17 cellular contexts compared by ENCODE assay signal in the genomic region with DNA sequence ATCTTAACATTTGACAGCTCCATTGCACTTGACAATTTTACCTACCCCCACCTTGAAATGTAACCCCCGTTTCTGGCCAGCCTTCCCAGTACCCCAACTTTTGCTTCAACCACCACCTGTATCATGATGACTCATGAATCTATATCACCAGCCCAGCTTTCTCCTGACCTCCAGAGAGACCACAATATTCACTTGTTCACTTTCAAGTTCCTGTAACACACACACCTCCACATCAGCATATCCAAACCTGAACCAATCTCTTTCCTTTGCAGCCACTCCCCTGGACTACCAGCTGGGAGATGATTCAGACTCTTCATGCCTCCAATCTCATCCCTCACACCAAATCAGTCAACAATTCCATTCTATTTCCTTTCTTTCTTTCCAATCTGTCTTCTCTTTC. TPM values are rescaled to one million over a fixed set of nuclear protein-coding genes. Genes with fewer than 3 reads are reported as not detected.
DNase-seq lines count a peak whose midpoint lies in the region; ATAC-seq and TF ChIP-seq lines count a peak whose summit lies in the region.
"Had no signal": no experiment of that assay in that cellular context is flagged by ENCODE, and none has a peak within 500 bp of the region (broad histone marks: within the 10 kb centered on the region; RNA-seq: fewer than 3 reads in every experiment).

No MANE protein-coding gene starts in this region.

- H3K27ac Mint-ChIP-seq in MCF 10A (ENCODE audit: low read depth, unreplicated experiment) (no peak overlapping the region), endodermal cell (peak overlapping the region; percentile 57), type B pancreatic cell (peak overlapping the region; percentile 35)
- H3K27ac Mint-ChIP-seq: dendritic cell treated with granulocyte-macrophage colony-stimulating factor and Interleukin-4, amounts not matched to agents 40 ng/mL and 50 ng/mL, for 4 days had no signal

- H3K4me1 Mint-ChIP-seq in MCF 10A (ENCODE audit: insufficient read depth, unreplicated experiment) (peaks cover 28% of the 10 kb centered on the region), endodermal cell (peaks cover 42% of the 10 kb centered on the region), type B pancreatic cell (ENCODE audit: unreplicated experiment) (peaks cover 11% of the 10 kb centered on the region)

- H3K27ac ChIP-seq in mammary epithelial cell (ENCODE audit: insufficient read depth, low read depth, low read length) = no peak overlapping the region
- no peak overlapping the region for H3K27ac ChIP-seq in endodermal cell (ENCODE audit: low read depth, low read length)
- H3K27ac ChIP-seq: ascending aorta had no signal

- H3K4me3 ChIP-seq in mammary epithelial cell (replicated peaks in 1 of 3; ENCODE audit: insufficient read depth in 1 of 3, low read depth in 2 of 3, low read length in 3 of 3) = no peak overlapping the region
- H3K4me3 ChIP-seq in endodermal cell (ENCODE audit: low read length) = no peak overlapping the region
- H3K4me3 ChIP-seq: ascending aorta, mucosa of descending colon had no signal

- H3K27me3 ChIP-seq in mammary epithelial cell (ENCODE audit: insufficient read depth, low read length) = no peaks in the 10 kb centered on the region
- H3K27me3 ChIP-seq in endodermal cell (ENCODE audit: control insufficient read depth, insufficient read depth, low read length, poor library complexity, severe bottlenecking) = no peaks in the 10 kb centered on the region
- H3K27me3 ChIP-seq: ascending aorta had no signal

- peaks cover 73% of the 10 kb centered on the region for H3K79me2 ChIP-seq in mammary epithelial cell (ENCODE audit: insufficient read depth, low read length)

- no peaks in the 10 kb centered on the region for H4K20me1 ChIP-seq in mammary epithelial cell (ENCODE audit: insufficient read depth, low read length)

- dilution Hi-C loops in mammary epithelial cell (cut with HindIII; ENCODE audit: low sequenced_read_pairs) = no loop called here

- in situ Hi-C loops in mammary epithelial cell (cut with MboI; ENCODE audit: low sequenced_read_pairs in 2 of 2) = no loop called here

- peaks cover 21% of the 10 kb centered on the region for H3K36me3 ChIP-seq in mammary epithelial cell (ENCODE audit: insufficient read depth, low read length)
- peaks cover 91% of the 10 kb centered on the region for H3K36me3 ChIP-seq in endodermal cell (ENCODE audit: control insufficient read depth, insufficient read depth, low read length)

- H3K27me3 Mint-ChIP-seq in MCF 10A (ENCODE audit: insufficient read depth, unreplicated experiment) = no peaks in the 10 kb centered on the region
- H3K27me3 Mint-ChIP-seq in endodermal cell (ENCODE audit: insufficient read depth) = no peaks in the 10 kb centered on the region
- no peaks in the 10 kb centered on the region for H3K27me3 Mint-ChIP-seq in type B pancreatic cell
- H3K27me3 Mint-ChIP-seq: dendritic cell treated with granulocyte-macrophage colony-stimulating factor and Interleukin-4, amounts not matched to agents 40 ng/mL and 50 ng/mL, for 4 days had no signal

- H2AFZ ChIP-seq in mammary epithelial cell (ENCODE audit: low read depth, low read length) = no peak overlapping the region

- no peak for ATAC-seq in GM19324 (IDR thresholded peaks at IDR 0.05; ENCODE audit: low FRiP score, unreplicated experiment)
- no peak for ATAC-seq in GM21447 (IDR thresholded peaks at IDR 0.05; ENCODE audit: unreplicated experiment)
- ATAC-seq: mucosa of descending colon had no signal

- CTCF ChIA-PET in mammary epithelial cell (lab: Charles Lee; ENCODE audit: low non-redundant PET) = no interaction called here
- CTCF ChIA-PET in MCF 10A (lab: Yijun Ruan, JAX) = interaction anchor here (0.5 to 0.8 kb wide), 2 partner anchors 9 to 241 kb away, joined by 3 to 6 read pairs; a partner anchor contains a TSS

- no peak for TF ChIP-seq CTCF in mammary epithelial cell (conservative IDR thresholded peaks at IDR 0.05 in 1 of 2, IDR thresholded peaks at IDR 0.05 in 1 of 2; ENCODE audit: extremely low read depth in 1 of 2, insufficient read depth in 1 of 2, low read depth in 1 of 2, low read length in 2 of 2)
- no peak for TF ChIP-seq CTCF in MCF 10A (IDR thresholded peaks at IDR 0.05; ENCODE audit: unreplicated experiment)
- no peak for TF ChIP-seq CTCF in endodermal cell (conservative IDR thresholded peaks at IDR 0.05)
- TF ChIP-seq CTCF in type B pancreatic cell (conservative IDR thresholded peaks at IDR 0.05) = no peak

- intact Hi-C loops in mammary epithelial cell (cut with micrococcal nuclease) (no loop called here), MCF 10A (cut with micrococcal nuclease) (no loop called here)

- H3K9me3 ChIP-seq in mammary epithelial cell (replicated peaks; ENCODE audit: insufficient read depth, low read length) (no peaks in the 10 kb centered on the region), endodermal cell (ENCODE audit: control insufficient read depth, low read length) (no peaks in the 10 kb centered on the region)
- H3K9me3 ChIP-seq: ascending aorta, mucosa of descending colon had no signal

- no peak overlapping the region for H3K4me2 ChIP-seq in mammary epithelial cell (ENCODE audit: insufficient read depth, low read depth, low read length)

- BruUV-seq in mammary epithelial cell (replicated peaks; lab: Mats Ljungman, UMichigan) (no TSS peak), MCF 10A (replicated peaks; lab: Mats Ljungman, UMichigan) (no TSS peak)

- H3K36me3 Mint-ChIP-seq in MCF 10A (ENCODE audit: insufficient read depth, unreplicated experiment) = peaks cover 67% of the 10 kb centered on the region
- peaks cover 86% of the 10 kb centered on the region for H3K36me3 Mint-ChIP-seq in endodermal cell (ENCODE audit: low read depth)
- H3K36me3 Mint-ChIP-seq in type B pancreatic cell = peaks cover 53% of the 10 kb centered on the region

- H3K9ac ChIP-seq in mammary epithelial cell (ENCODE audit: insufficient read depth, low read length) (no peak overlapping the region), endodermal cell (ENCODE audit: extremely low read depth, low read length, poor library complexity, severe bottlenecking) (no peak overlapping the region)

- DNase-seq in mammary epithelial cell = peak; percentile 71
- no peak for DNase-seq in MCF 10A (ENCODE audit: unreplicated experiment)
- DNase-seq in SW480 (ENCODE audit: low spot score) = peak; percentile 63
- DNase-seq in endodermal cell = no peak
- DNase-seq in type B pancreatic cell (ENCODE audit: extremely low spot score, unreplicated experiment) = no peak
- no peak for DNase-seq in midbrain (lab: John Stamatoyannopoulos, UW)
- DNase-seq: DMS153; H7; hippocampal formation; left cardiac atrium; mucosa of descending colon; NCI-H2171 treated with DMSO at 0.1 percent for 48 hours; stimulated activated naive CD4-positive, alpha-beta T cell had no signal

- H3K9me3 Mint-ChIP-seq in MCF 10A (ENCODE audit: unreplicated experiment) (no peaks in the 10 kb centered on the region), endodermal cell (no peaks in the 10 kb centered on the region), type B pancreatic cell (no peaks in the 10 kb centered on the region)
- H3K9me3 Mint-ChIP-seq: dendritic cell treated with granulocyte-macrophage colony-stimulating factor and Interleukin-4, amounts not matched to agents 40 ng/mL and 50 ng/mL, for 4 days had no signal

- POLR2A ChIA-PET in MCF 10A (lab: Yijun Ruan, JAX) = interaction anchor here (0.8 to 1.2 kb wide), 3 partner anchors 8 to 13 kb away, joined by 3 to 4 read pairs (median 4); a partner anchor contains a TSS

- WGBS in mammary epithelial cell (ENCODE audit: low coverage, missing lambda C conversion rate) = 63% methylated on average over 1 of the region's 1 CpG
- 90 to 92% methylated on average over 1 of the region's 1 CpG for WGBS in endodermal cell (ENCODE audit: insufficient coverage in 1 of 2, insufficient read length in 1 of 2), 2 experiments

- no peak overlapping the region for H3K4me3 Mint-ChIP-seq in MCF 10A (ENCODE audit: unreplicated experiment)
- H3K4me3 Mint-ChIP-seq in endodermal cell = no peak overlapping the region
- no peak overlapping the region for H3K4me3 Mint-ChIP-seq in type B pancreatic cell
- H3K4me3 Mint-ChIP-seq: dendritic cell treated with granulocyte-macrophage colony-stimulating factor and Interleukin-4, amounts not matched to agents 40 ng/mL and 50 ng/mL, for 4 days had no signal

- H3K4me1 ChIP-seq in mammary epithelial cell (ENCODE audit: insufficient read depth, low read length) (peaks cover 12% of the 10 kb centered on the region), endodermal cell (ENCODE audit: control insufficient read depth, insufficient read depth, low read length) (peaks cover 9% of the 10 kb centered on the region)
- H3K4me1 ChIP-seq: ascending aorta had no signal

RNA-seq across cellular contexts. Expression of a gene that starts 8.0 kb away (rescaled TPM):
- 10 to 100 TPM; 22.8 to 27.7 TPM for total RNA-seq in mammary epithelial cell
- polyA plus RNA-seq in mammary epithelial cell = 6.1 TPM
- 129 TPM for polyA minus RNA-seq in mammary epithelial cell
- total RNA-seq in MCF 10A (2022) = 17.0 and 23.2 TPM in 2 replicates
- 10 to 100 TPM; 44.3 to 56.7 TPM for total RNA-seq in endodermal cell
- polyA plus RNA-seq in endodermal cell (2013, experiment 1 of 2) = 30.3 TPM
- polyA plus RNA-seq in endodermal cell (2013, experiment 2 of 2) = 26.0 TPM
- 30.3 and 39.0 TPM in 2 replicates for total RNA-seq in type B pancreatic cell (ENCODE audit: low replicate concordance)

RNA-seq across cellular contexts. Expression of a gene that starts 8.2 kb away (rescaled TPM):
- 10 to 100 TPM in 1 of 2 donors, 1 to 10 TPM in 1; 9.8 to 18.5 TPM for total RNA-seq in mammary epithelial cell
- 23.6 TPM for polyA plus RNA-seq in mammary epithelial cell
- polyA minus RNA-seq in mammary epithelial cell = 60.3 TPM
- total RNA-seq in MCF 10A (2022) = 7.7 and 16.6 TPM in 2 replicates
- total RNA-seq in endodermal cell = 10 to 100 TPM; 10.2 to 38.0 TPM
- 28.8 TPM for polyA plus RNA-seq in endodermal cell (2013, experiment 1 of 2)
- 28.2 TPM for polyA plus RNA-seq in endodermal cell (2013, experiment 2 of 2)
- total RNA-seq in type B pancreatic cell (ENCODE audit: low replicate concordance) = 10.8 and 14.4 TPM in 2 replicates
- total RNA-seq: ascending aorta had no signal

RNA-seq across cellular contexts. Expression of a gene that starts 40.7 kb away (rescaled TPM):
- total RNA-seq in mammary epithelial cell = 10 to 100 TPM; 51.0 to 51.5 TPM
- polyA plus RNA-seq in mammary epithelial cell = 15.9 TPM
- polyA minus RNA-seq in mammary epithelial cell = 23.9 TPM
- total RNA-seq in MCF 10A (2022) = 44.3 and 61.5 TPM in 2 replicates
- 10 to 100 TPM; 40.1 to 43.3 TPM for total RNA-seq in endodermal cell
- 37.0 TPM for polyA plus RNA-seq in endodermal cell (2013, experiment 1 of 2)
- polyA plus RNA-seq in endodermal cell (2013, experiment 2 of 2) = 38.7 TPM
- total RNA-seq in type B pancreatic cell (ENCODE audit: low replicate concordance) = 37.8 and 40.3 TPM in 2 replicates

RNA-seq across cellular contexts. Expression of a gene that starts 41.7 kb away (rescaled TPM):
- total RNA-seq in mammary epithelial cell (10 to 100 TPM; 28.2 to 32.5 TPM), MCF 10A (2022) (26.5 and 35.1 TPM in 2 replicates), endodermal cell (10 to 100 TPM; 62.5 to 77.3 TPM), type B pancreatic cell (ENCODE audit: low replicate concordance) (64.1 and 74.3 TPM in 2 replicates)
- 24.4 TPM for polyA plus RNA-seq in mammary epithelial cell
- 30.1 TPM for polyA minus RNA-seq in mammary epithelial cell
- polyA plus RNA-seq in endodermal cell (2013, experiment 1 of 2) = 80.3 TPM
- polyA plus RNA-seq in endodermal cell (2013, experiment 2 of 2) = 69.3 TPM

Comparison
In these comparisons a context has a peak if more than half of its experiments do, and no peak if none do; other contexts are left out.
1. DNase-seq: peak in mammary epithelial cell (single experiment) and SW480 (single experiment); none in MCF 10A (single experiment), endodermal cell (single experiment), type B pancreatic cell (single experiment) and midbrain (single experiment).